2 cellular contexts compared by ENCODE assay signal in the genomic region with DNA sequence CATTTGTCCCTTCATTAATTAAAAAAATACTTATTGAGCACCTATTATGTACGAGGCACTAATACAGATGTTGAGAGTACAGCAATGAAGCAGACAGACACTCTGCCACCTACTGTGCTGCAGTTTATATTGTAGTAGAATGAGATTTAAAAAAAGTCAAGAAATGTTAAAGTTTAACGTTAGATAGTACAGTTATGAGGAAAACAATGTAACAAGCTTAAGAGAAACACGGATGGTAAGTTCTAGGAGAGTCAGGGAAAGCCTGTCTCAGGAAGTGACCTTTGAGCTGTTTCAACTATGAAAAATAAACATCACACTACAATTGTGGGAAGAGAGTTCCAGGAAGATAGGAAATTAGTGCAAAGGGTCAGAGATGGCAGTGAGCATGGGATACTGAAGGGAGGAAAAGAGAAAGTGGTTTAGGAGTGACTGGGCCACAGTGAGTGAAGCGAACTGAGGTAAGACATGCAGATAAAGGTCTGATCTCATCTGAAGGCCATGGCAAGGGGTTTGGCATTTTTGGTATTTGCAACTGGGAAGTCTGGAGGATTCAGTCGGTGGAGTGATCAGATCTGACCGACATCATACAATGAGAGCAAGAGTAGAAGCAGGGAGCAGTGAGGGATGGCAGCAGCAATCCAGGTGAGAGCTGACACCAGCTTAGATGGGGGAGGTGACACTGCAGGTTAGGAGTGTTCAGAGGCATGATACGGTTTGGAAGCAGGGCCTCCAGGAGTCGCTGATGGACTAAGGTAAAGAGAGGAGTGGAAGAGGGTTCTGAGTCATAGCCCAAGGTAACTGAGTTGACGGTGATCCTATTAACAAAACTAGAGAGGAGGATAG.
TF ChIP-seq lines count a peak whose summit lies in the region.

No MANE protein-coding gene starts in this region.

TF ChIP-seq in GM23338, 12 proteins besides CTCF, POLR2A, EP300 and RAD21 (continued from another document):
- TF ChIP-seq, protein P1, sequence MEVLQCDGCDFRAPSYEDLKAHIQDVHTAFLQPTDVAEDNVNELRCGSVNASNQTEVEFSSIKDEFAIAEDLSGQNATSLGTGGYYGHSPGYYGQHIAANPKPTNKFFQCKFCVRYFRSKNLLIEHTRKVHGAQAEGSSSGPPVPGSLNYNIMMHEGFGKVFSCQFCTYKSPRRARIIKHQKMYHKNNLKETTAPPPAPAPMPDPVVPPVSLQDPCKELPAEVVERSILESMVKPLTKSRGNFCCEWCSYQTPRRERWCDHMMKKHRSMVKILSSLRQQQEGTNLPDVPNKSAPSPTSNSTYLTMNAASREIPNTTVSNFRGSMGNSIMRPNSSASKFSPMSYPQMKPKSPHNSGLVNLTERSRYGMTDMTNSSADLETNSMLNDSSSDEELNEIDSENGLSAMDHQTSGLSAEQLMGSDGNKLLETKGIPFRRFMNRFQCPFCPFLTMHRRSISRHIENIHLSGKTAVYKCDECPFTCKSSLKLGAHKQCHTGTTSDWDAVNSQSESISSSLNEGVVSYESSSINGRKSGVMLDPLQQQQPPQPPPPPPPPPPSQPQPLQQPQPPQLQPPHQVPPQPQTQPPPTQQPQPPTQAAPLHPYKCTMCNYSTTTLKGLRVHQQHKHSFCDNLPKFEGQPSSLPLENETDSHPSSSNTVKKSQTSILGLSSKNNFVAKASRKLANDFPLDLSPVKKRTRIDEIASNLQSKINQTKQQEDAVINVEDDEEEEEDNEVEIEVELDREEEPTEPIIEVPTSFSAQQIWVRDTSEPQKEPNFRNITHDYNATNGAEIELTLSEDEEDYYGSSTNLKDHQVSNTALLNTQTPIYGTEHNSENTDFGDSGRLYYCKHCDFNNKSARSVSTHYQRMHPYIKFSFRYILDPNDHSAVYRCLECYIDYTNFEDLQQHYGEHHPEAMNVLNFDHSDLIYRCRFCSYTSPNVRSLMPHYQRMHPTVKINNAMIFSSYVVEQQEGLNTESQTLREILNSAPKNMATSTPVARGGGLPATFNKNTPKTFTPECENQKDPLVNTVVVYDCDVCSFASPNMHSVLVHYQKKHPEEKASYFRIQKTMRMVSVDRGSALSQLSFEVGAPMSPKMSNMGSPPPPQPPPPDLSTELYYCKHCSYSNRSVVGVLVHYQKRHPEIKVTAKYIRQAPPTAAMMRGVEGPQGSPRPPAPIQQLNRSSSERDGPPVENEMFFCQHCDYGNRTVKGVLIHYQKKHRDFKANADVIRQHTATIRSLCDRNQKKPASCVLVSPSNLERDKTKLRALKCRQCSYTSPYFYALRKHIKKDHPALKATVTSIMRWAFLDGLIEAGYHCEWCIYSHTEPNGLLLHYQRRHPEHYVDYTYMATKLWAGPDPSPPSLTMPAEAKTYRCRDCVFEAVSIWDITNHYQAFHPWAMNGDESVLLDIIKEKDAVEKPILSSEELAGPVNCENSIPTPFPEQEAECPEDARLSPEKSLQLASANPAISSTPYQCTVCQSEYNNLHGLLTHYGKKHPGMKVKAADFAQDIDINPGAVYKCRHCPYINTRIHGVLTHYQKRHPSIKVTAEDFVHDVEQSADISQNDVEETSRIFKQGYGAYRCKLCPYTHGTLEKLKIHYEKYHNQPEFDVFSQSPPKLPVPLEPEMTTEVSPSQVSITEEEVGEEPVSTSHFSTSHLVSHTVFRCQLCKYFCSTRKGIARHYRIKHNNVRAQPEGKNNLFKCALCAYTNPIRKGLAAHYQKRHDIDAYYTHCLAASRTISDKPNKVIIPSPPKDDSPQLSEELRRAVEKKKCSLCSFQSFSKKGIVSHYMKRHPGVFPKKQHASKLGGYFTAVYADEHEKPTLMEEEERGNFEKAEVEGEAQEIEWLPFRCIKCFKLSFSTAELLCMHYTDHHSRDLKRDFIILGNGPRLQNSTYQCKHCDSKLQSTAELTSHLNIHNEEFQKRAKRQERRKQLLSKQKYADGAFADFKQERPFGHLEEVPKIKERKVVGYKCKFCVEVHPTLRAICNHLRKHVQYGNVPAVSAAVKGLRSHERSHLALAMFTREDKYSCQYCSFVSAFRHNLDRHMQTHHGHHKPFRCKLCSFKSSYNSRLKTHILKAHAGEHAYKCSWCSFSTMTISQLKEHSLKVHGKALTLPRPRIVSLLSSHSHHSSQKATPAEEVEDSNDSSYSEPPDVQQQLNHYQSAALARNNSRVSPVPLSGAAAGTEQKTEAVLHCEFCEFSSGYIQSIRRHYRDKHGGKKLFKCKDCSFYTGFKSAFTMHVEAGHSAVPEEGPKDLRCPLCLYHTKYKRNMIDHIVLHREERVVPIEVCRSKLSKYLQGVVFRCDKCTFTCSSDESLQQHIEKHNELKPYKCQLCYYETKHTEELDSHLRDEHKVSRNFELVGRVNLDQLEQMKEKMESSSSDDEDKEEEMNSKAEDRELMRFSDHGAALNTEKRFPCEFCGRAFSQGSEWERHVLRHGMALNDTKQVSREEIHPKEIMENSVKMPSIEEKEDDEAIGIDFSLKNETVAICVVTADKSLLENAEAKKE (CRISPR knock-in tag; IDR thresholded peaks at IDR 0.05) = no peak
- TF ChIP-seq, protein P2, sequence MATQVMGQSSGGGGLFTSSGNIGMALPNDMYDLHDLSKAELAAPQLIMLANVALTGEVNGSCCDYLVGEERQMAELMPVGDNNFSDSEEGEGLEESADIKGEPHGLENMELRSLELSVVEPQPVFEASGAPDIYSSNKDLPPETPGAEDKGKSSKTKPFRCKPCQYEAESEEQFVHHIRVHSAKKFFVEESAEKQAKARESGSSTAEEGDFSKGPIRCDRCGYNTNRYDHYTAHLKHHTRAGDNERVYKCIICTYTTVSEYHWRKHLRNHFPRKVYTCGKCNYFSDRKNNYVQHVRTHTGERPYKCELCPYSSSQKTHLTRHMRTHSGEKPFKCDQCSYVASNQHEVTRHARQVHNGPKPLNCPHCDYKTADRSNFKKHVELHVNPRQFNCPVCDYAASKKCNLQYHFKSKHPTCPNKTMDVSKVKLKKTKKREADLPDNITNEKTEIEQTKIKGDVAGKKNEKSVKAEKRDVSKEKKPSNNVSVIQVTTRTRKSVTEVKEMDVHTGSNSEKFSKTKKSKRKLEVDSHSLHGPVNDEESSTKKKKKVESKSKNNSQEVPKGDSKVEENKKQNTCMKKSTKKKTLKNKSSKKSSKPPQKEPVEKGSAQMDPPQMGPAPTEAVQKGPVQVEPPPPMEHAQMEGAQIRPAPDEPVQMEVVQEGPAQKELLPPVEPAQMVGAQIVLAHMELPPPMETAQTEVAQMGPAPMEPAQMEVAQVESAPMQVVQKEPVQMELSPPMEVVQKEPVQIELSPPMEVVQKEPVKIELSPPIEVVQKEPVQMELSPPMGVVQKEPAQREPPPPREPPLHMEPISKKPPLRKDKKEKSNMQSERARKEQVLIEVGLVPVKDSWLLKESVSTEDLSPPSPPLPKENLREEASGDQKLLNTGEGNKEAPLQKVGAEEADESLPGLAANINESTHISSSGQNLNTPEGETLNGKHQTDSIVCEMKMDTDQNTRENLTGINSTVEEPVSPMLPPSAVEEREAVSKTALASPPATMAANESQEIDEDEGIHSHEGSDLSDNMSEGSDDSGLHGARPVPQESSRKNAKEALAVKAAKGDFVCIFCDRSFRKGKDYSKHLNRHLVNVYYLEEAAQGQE (IDR thresholded peaks at IDR 0.05; ENCODE audit: unreplicated experiment) = no peak
- no peak for TF ChIP-seq JUNB (IDR thresholded peaks at IDR 0.05; ENCODE audit: unreplicated experiment)
- no peak for TF ChIP-seq EZH2 (IDR thresholded peaks at IDR 0.05; ENCODE audit: low read depth, unreplicated experiment)
- TF ChIP-seq ZNF114 (CRISPR knock-in tag; IDR thresholded peaks at IDR 0.05) = no peak
- TF ChIP-seq, protein P3, sequence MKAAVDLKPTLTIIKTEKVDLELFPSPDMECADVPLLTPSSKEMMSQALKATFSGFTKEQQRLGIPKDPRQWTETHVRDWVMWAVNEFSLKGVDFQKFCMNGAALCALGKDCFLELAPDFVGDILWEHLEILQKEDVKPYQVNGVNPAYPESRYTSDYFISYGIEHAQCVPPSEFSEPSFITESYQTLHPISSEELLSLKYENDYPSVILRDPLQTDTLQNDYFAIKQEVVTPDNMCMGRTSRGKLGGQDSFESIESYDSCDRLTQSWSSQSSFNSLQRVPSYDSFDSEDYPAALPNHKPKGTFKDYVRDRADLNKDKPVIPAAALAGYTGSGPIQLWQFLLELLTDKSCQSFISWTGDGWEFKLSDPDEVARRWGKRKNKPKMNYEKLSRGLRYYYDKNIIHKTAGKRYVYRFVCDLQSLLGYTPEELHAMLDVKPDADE (IDR thresholded peaks at IDR 0.05) = no peak

TF ChIP-seq in WTC11, 78 proteins besides CTCF, POLR2A, EP300 and RAD21 (continued from another document):
- TF ChIP-seq, protein P4, sequence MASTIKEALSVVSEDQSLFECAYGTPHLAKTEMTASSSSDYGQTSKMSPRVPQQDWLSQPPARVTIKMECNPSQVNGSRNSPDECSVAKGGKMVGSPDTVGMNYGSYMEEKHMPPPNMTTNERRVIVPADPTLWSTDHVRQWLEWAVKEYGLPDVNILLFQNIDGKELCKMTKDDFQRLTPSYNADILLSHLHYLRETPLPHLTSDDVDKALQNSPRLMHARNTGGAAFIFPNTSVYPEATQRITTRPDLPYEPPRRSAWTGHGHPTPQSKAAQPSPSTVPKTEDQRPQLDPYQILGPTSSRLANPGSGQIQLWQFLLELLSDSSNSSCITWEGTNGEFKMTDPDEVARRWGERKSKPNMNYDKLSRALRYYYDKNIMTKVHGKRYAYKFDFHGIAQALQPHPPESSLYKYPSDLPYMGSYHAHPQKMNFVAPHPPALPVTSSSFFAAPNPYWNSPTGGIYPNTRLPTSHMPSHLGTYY (CRISPR knock-in tag; IDR thresholded peaks at IDR 0.05) = no peak
- TF ChIP-seq, protein P5, sequence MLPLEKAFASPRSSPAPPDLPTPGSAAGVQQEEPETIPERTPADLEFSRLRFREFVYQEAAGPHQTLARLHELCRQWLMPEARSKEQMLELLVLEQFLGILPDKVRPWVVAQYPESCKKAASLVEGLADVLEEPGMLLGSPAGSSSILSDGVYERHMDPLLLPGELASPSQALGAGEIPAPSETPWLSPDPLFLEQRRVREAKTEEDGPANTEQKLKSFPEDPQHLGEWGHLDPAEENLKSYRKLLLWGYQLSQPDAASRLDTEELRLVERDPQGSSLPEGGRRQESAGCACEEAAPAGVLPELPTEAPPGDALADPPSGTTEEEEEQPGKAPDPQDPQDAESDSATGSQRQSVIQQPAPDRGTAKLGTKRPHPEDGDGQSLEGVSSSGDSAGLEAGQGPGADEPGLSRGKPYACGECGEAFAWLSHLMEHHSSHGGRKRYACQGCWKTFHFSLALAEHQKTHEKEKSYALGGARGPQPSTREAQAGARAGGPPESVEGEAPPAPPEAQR (CRISPR knock-in tag; IDR thresholded peaks at IDR 0.05) = no peak
- TF ChIP-seq CBFB (CRISPR knock-in tag; IDR thresholded peaks at IDR 0.05; ENCODE audit: low read depth) (no peak), EMX1 (CRISPR knock-in tag; IDR thresholded peaks at IDR 0.05) (no peak), HMGA2 (CRISPR knock-in tag; IDR thresholded peaks at IDR 0.05) (no peak), ZNF219 (CRISPR knock-in tag; IDR thresholded peaks at IDR 0.05; ENCODE audit: borderline replicate concordance) (no peak), ZNF396 (CRISPR knock-in tag; IDR thresholded peaks at IDR 0.05; ENCODE audit: borderline replicate concordance) (no peak), ZNF232 (CRISPR knock-in tag; IDR thresholded peaks at IDR 0.05) (no peak), SOX15 (CRISPR knock-in tag; IDR thresholded peaks at IDR 0.05) (no peak), GABPB1 (CRISPR knock-in tag; IDR thresholded peaks at IDR 0.05) (no peak; the same call in none of the 2 replicates), MYBL2 (CRISPR knock-in tag; IDR thresholded peaks at IDR 0.05) (no peak)
- TF ChIP-seq, protein P6, sequence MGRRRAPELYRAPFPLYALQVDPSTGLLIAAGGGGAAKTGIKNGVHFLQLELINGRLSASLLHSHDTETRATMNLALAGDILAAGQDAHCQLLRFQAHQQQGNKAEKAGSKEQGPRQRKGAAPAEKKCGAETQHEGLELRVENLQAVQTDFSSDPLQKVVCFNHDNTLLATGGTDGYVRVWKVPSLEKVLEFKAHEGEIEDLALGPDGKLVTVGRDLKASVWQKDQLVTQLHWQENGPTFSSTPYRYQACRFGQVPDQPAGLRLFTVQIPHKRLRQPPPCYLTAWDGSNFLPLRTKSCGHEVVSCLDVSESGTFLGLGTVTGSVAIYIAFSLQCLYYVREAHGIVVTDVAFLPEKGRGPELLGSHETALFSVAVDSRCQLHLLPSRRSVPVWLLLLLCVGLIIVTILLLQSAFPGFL (CRISPR knock-in tag; IDR thresholded peaks at IDR 0.05; ENCODE audit: borderline replicate concordance) = no peak
- TF ChIP-seq, protein P7, sequence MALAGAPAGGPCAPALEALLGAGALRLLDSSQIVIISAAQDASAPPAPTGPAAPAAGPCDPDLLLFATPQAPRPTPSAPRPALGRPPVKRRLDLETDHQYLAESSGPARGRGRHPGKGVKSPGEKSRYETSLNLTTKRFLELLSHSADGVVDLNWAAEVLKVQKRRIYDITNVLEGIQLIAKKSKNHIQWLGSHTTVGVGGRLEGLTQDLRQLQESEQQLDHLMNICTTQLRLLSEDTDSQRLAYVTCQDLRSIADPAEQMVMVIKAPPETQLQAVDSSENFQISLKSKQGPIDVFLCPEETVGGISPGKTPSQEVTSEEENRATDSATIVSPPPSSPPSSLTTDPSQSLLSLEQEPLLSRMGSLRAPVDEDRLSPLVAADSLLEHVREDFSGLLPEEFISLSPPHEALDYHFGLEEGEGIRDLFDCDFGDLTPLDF (CRISPR knock-in tag; IDR thresholded peaks at IDR 0.05) = no peak
- TF ChIP-seq, protein P8, sequence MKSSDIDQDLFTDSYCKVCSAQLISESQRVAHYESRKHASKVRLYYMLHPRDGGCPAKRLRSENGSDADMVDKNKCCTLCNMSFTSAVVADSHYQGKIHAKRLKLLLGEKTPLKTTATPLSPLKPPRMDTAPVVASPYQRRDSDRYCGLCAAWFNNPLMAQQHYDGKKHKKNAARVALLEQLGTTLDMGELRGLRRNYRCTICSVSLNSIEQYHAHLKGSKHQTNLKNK (CRISPR knock-in tag; IDR thresholded peaks at IDR 0.05) = no peak
